ENCODE assay signal across 8 cellular contexts in genomic region chr12:788742-789141, GRCh38. TPM values are rescaled to one million over a fixed set of nuclear protein-coding genes. Genes with fewer than 3 reads are reported as not detected.
DNase-seq lines count a peak whose midpoint lies in the region; ATAC-seq and TF ChIP-seq lines count a peak whose summit lies in the region.
"Not testable (repeated sequence)": the region's sequence is repeated elsewhere in the genome, so short reads cannot be mapped to it uniquely, and the experiment has no call there.

No MANE protein-coding gene starts in this region.

- not testable (repeated sequence) for H3K36me3 Mint-ChIP-seq in Calu3 (ENCODE audit: insufficient read depth, unreplicated experiment); activated B cell treated with CpG ODN at 0.5 μM for 24 hours (ENCODE audit: low read depth); natural killer cell
- peaks cover 17% of the 10 kb centered on the region for H3K36me3 Mint-ChIP-seq in activated naive CD4-positive, alpha-beta T cell treated with anti-CD3 and anti-CD28 coated beads, Interleukin-2, amount 10 ng/mL, durations not matched to agents 7 days and 5 days
- H3K36me3 Mint-ChIP-seq in stimulated activated effector memory CD8-positive, alpha-beta T cell treated with anti-CD3 and anti-CD28 coated beads, Interleukin-12 subunit alpha, Interleukin-12 subunit beta, amount 100 ng/mL, for 72 hours, result peaks cover 20% of the 10 kb centered on the region

- CTCF ChIA-PET in Calu3 (lab: Charles Lee); activated B cell treated with CpG ODN at 0.5 μM for 24 hours (lab: Charles Lee); mammary epithelial cell (lab: Charles Lee; ENCODE audit: low non-redundant PET): not testable (repeated sequence)
- CTCF ChIA-PET in activated naive CD4-positive, alpha-beta T cell treated with anti-CD3 and anti-CD28 coated beads, Interleukin-2, amount 10 ng/mL, durations not matched to agents 7 days and 5 days (lab: Charles Lee), result interaction anchor here (1.2 kb wide), 1 partner anchor 218 kb away, joined by 3 read pairs; no protein-coding TSS in a partner anchor

- POLR2A ChIA-PET in activated B cell treated with CpG ODN at 0.5 μM for 24 hours (lab: Charles Lee), result interaction anchor here (1.3 kb wide), 1 partner anchor 36 kb away, joined by 3 read pairs; no protein-coding TSS in a partner anchor

- intact Hi-C loops in Calu3 (cut with micrococcal nuclease; ENCODE audit: unreplicated experiment) (loop anchor here (1.0 kb wide), 1 partner anchor 9 kb away; no protein-coding TSS in a partner anchor), activated B cell treated with CpG ODN at 0.5 μM for 24 hours (cut with micrococcal nuclease) (loop anchor here (2.0 kb wide), 1 partner anchor 14 kb away; no protein-coding TSS in a partner anchor)
- intact Hi-C loops in mammary epithelial cell (cut with micrococcal nuclease); natural killer cell (cut with micrococcal nuclease): not testable (repeated sequence)

- in situ Hi-C loops in mammary epithelial cell (cut with MboI; ENCODE audit: low sequenced_read_pairs in 2 of 2), result not testable (repeated sequence)

- H3K9me3 ChIP-seq in mammary epithelial cell (replicated peaks; ENCODE audit: insufficient read depth, low read length), result not testable (repeated sequence)

- DNase-seq in Calu3; activated B cell treated with CpG ODN at 0.5 μM for 24 hours; activated naive CD4-positive, alpha-beta T cell treated with anti-CD3 and anti-CD28 coated beads, Interleukin-2, amount 10 ng/mL, durations not matched to agents 7 days and 5 days; mammary epithelial cell; foreskin keratinocyte; natural killer cell; stimulated activated effector memory CD8-positive, alpha-beta T cell treated with anti-CD3 and anti-CD28 coated beads, Interleukin-12 subunit alpha, Interleukin-12 subunit beta, amount 100 ng/mL, for 72 hours (ENCODE audit: low spot score in 2 of 2): not testable (repeated sequence)

- not testable (repeated sequence) for H3K4me3 ChIP-seq in mammary epithelial cell (replicated peaks in 1 of 3; ENCODE audit: insufficient read depth in 1 of 3, low read depth in 2 of 3, low read length in 3 of 3)

- peaks cover 14% of the 10 kb centered on the region for H4K20me1 ChIP-seq in mammary epithelial cell (ENCODE audit: insufficient read depth, low read length)

- H3K4me1 ChIP-seq in mammary epithelial cell (ENCODE audit: insufficient read depth, low read length), result peaks cover 21% of the 10 kb centered on the region
- peaks cover 20% of the 10 kb centered on the region for H3K4me1 ChIP-seq in foreskin keratinocyte

- not testable (repeated sequence) for H3K4me2 ChIP-seq in mammary epithelial cell (ENCODE audit: insufficient read depth, low read depth, low read length)

- H3K9ac ChIP-seq in mammary epithelial cell (ENCODE audit: insufficient read depth, low read length), result peak overlapping the region; percentile 5

- WGBS in mammary epithelial cell (ENCODE audit: low coverage, missing lambda C conversion rate), result 82% methylated on average over 4 of the region's 6 CpGs

- H3K27ac ChIP-seq in 22Rv1 (peak overlapping the region; percentile 31), mammary epithelial cell (ENCODE audit: insufficient read depth, low read depth, low read length) (peak overlapping the region; percentile 54), foreskin keratinocyte (peak overlapping the region; percentile 43)

- H3K4me3 Mint-ChIP-seq in Calu3 (ENCODE audit: low read depth, unreplicated experiment), result peak overlapping the region; percentile 42
- not testable (repeated sequence) for H3K4me3 Mint-ChIP-seq in activated B cell treated with CpG ODN at 0.5 μM for 24 hours; activated naive CD4-positive, alpha-beta T cell treated with anti-CD3 and anti-CD28 coated beads, Interleukin-2, amount 10 ng/mL, durations not matched to agents 7 days and 5 days; natural killer cell
- H3K4me3 Mint-ChIP-seq in stimulated activated effector memory CD8-positive, alpha-beta T cell treated with anti-CD3 and anti-CD28 coated beads, Interleukin-12 subunit alpha, Interleukin-12 subunit beta, amount 100 ng/mL, for 72 hours, result peak overlapping the region; percentile 33

- not testable (repeated sequence) for ATAC-seq in activated B cell treated with CpG ODN at 0.5 μM for 24 hours (ENCODE audit: low read depth); foreskin keratinocyte; natural killer cell; stimulated activated effector memory CD8-positive, alpha-beta T cell treated with anti-CD3 and anti-CD28 coated beads, Interleukin-12 subunit alpha, Interleukin-12 subunit beta, amount 100 ng/mL, for 72 hours

- H3K79me2 ChIP-seq in mammary epithelial cell (ENCODE audit: insufficient read depth, low read length), result peaks cover 97% of the 10 kb centered on the region

- BruUV-seq in Calu3 (replicated peaks; lab: Mats Ljungman, UMichigan); mammary epithelial cell (replicated peaks; lab: Mats Ljungman, UMichigan): not testable (repeated sequence)

- H3K27me3 ChIP-seq in mammary epithelial cell (ENCODE audit: insufficient read depth, low read length); foreskin keratinocyte: not testable (repeated sequence)

- not testable (repeated sequence) for TF ChIP-seq CTCF in 22Rv1 (IDR thresholded peaks at IDR 0.05); Calu3 (IDR thresholded peaks at IDR 0.05; ENCODE audit: unreplicated experiment); activated B cell treated with CpG ODN at 0.5 μM for 24 hours (IDR thresholded peaks at IDR 0.05); mammary epithelial cell (conservative IDR thresholded peaks at IDR 0.05 in 1 of 2, IDR thresholded peaks at IDR 0.05 in 1 of 2; ENCODE audit: extremely low read depth in 1 of 2, insufficient read depth in 1 of 2, low read depth in 1 of 2, low read length in 2 of 2); foreskin keratinocyte (conservative IDR thresholded peaks at IDR 0.05); natural killer cell (IDR thresholded peaks at IDR 0.05)

- H3K9me3 Mint-ChIP-seq in Calu3 (ENCODE audit: low read depth, unreplicated experiment); activated B cell treated with CpG ODN at 0.5 μM for 24 hours; activated naive CD4-positive, alpha-beta T cell treated with anti-CD3 and anti-CD28 coated beads, Interleukin-2, amount 10 ng/mL, durations not matched to agents 7 days and 5 days; natural killer cell; stimulated activated effector memory CD8-positive, alpha-beta T cell treated with anti-CD3 and anti-CD28 coated beads, Interleukin-12 subunit alpha, Interleukin-12 subunit beta, amount 100 ng/mL, for 72 hours: not testable (repeated sequence)

- H2AFZ ChIP-seq in mammary epithelial cell (ENCODE audit: low read depth, low read length), result not testable (repeated sequence)

- peaks cover 31% of the 10 kb centered on the region for H3K4me1 Mint-ChIP-seq in Calu3 (ENCODE audit: low read depth, unreplicated experiment)
- peaks cover 62% of the 10 kb centered on the region for H3K4me1 Mint-ChIP-seq in activated B cell treated with CpG ODN at 0.5 μM for 24 hours
- peaks cover 36% of the 10 kb centered on the region for H3K4me1 Mint-ChIP-seq in activated naive CD4-positive, alpha-beta T cell treated with anti-CD3 and anti-CD28 coated beads, Interleukin-2, amount 10 ng/mL, durations not matched to agents 7 days and 5 days
- H3K4me1 Mint-ChIP-seq in natural killer cell, result peaks cover 46 to 72% of the 10 kb centered on the region in 2 donors
- peaks cover 75% of the 10 kb centered on the region for H3K4me1 Mint-ChIP-seq in stimulated activated effector memory CD8-positive, alpha-beta T cell treated with anti-CD3 and anti-CD28 coated beads, Interleukin-12 subunit alpha, Interleukin-12 subunit beta, amount 100 ng/mL, for 72 hours

- dilution Hi-C loops in mammary epithelial cell (cut with HindIII; ENCODE audit: low sequenced_read_pairs), result loop anchor here (10.0 kb wide), 1 partner anchor 54 kb away; no protein-coding TSS in a partner anchor

- H3K27me3 Mint-ChIP-seq in Calu3 (ENCODE audit: unreplicated experiment); activated B cell treated with CpG ODN at 0.5 μM for 24 hours; activated naive CD4-positive, alpha-beta T cell treated with anti-CD3 and anti-CD28 coated beads, Interleukin-2, amount 10 ng/mL, durations not matched to agents 7 days and 5 days; natural killer cell (ENCODE audit: low read depth in 2 of 2): not testable (repeated sequence)

- H3K27ac Mint-ChIP-seq in Calu3 (ENCODE audit: unreplicated experiment); stimulated activated effector memory CD8-positive, alpha-beta T cell treated with anti-CD3 and anti-CD28 coated beads, Interleukin-12 subunit alpha, Interleukin-12 subunit beta, amount 100 ng/mL, for 72 hours: not testable (repeated sequence)
- H3K27ac Mint-ChIP-seq in activated B cell treated with CpG ODN at 0.5 μM for 24 hours, result peak overlapping the region; percentile 47
- peak overlapping the region; percentile 29 for H3K27ac Mint-ChIP-seq in activated naive CD4-positive, alpha-beta T cell treated with anti-CD3 and anti-CD28 coated beads, Interleukin-2, amount 10 ng/mL, durations not matched to agents 7 days and 5 days
- peak overlapping the region; percentile 22 to 58 for H3K27ac Mint-ChIP-seq in natural killer cell

- not testable (repeated sequence) for H3K36me3 ChIP-seq in mammary epithelial cell (ENCODE audit: insufficient read depth, low read length)

RNA-seq across cellular contexts. Expression of gene WNK1, which starts 36.4 kb away (rescaled TPM):
- total RNA-seq in Calu3 (2022) (93.8 and 107 TPM in 2 replicates), activated B cell treated with CpG ODN at 0.5 μM for 24 hours (142 and 155 TPM in 2 replicates), mammary epithelial cell (100 to 1,000 TPM; 154 to 180 TPM), foreskin keratinocyte (97.5 and 100 TPM in 2 replicates), natural killer cell (100 to 1,000 TPM; 177 to 203 (median 192) TPM)
- polyA plus RNA-seq in mammary epithelial cell (69.8 TPM), foreskin keratinocyte (9.0 and 13.1 TPM in 2 replicates)
- 113 TPM for polyA minus RNA-seq in mammary epithelial cell
